ENCODE assay signal across 11 cellular contexts in the genomic region with DNA sequence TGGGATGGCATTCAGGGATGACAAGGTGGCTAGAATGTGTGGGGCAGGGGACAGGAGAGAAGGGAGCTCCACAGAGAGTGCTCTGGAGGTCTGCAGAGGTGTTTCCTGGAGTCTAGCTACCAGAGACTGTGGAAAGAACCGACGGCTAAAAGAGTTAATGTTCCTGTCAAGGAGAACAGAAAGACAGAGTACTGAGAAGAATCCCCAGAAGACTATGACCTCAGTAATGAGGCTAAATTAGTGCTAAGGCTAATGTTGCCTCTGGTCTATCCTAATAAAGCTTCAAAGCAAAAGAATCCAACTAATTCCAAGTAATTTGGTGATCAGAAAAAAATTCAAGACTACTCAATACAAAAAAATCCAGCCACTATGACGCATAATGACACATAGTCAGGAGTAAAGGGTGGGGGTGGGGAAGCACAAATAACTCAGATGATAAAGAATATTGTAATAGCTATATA. TPM values are rescaled to one million over a fixed set of nuclear protein-coding genes. Genes with fewer than 3 reads are reported as not detected.
DNase-seq lines count a peak whose midpoint lies in the region; ATAC-seq and TF ChIP-seq lines count a peak whose summit lies in the region.
"Had no signal": no experiment of that assay in that cellular context is flagged by ENCODE, and none has a peak within 500 bp of the region (broad histone marks: within the 10 kb centered on the region; RNA-seq: fewer than 3 reads in every experiment).

No MANE protein-coding gene starts in this region.

- ATAC-seq in Right ventricle myocardium inferior (peak; percentile 26), lung (ENCODE audit: insufficient read depth, low FRiP score) (no peak), aorta (ENCODE audit: low FRiP score) (no peak), HG03565 (IDR thresholded peaks at IDR 0.05; ENCODE audit: unreplicated experiment) (no peak)

- TF ChIP-seq CTCF in choroid plexus epithelial cell (conservative IDR thresholded peaks at IDR 0.05; ENCODE audit: low read depth, low read length) (no peak), lung (IDR thresholded peaks at IDR 0.05; ENCODE audit: control extremely low read depth, extremely low read depth) (no peak)

- no peak overlapping the region for H3K4me3 ChIP-seq in choroid plexus epithelial cell (ENCODE audit: low read depth, low read length)
- no peak overlapping the region for H3K4me3 ChIP-seq in lung
- H3K4me3 ChIP-seq in aorta (ENCODE audit: low read length in 2 of 2): no peak overlapping the region

- WGBS in lung, 2 donors: 81 to 87% methylated on average over 3 of the region's 3 CpGs
- 18 to 19% methylated on average over 3 of the region's 3 CpGs for WGBS in aorta, 2 donors

- H3K9me3 ChIP-seq in lung (ENCODE audit: control insufficient read depth in 2 of 2, insufficient read depth in 1 of 2, low read length in 1 of 2) (no peaks in the 10 kb centered on the region), aorta (ENCODE audit: control insufficient read depth, low read length) (no peaks in the 10 kb centered on the region)

- intact Hi-C loops in Right ventricle myocardium inferior (cut with DNase I): no loop called here
- intact Hi-C loops in cardiac septum (cut with DNase I): no loop called here
- intact Hi-C loops in aorta (cut with DNase I): loop anchor here in 1 of 2 donors (5.0 kb wide), 1 partner anchor 41 kb away; no protein-coding TSS in a partner anchor

- peaks cover 5 to 9% of the 10 kb centered on the region in 2 donors for H3K36me3 ChIP-seq in lung (ENCODE audit: control insufficient read depth in 2 of 2, insufficient read depth in 2 of 2, low read length in 2 of 2)
- peaks cover 0 to 3% of the 10 kb centered on the region in 2 donors for H3K36me3 ChIP-seq in aorta (ENCODE audit: control insufficient read depth in 1 of 2, insufficient read depth in 2 of 2, low read length in 1 of 2)

- DNase-seq in Right ventricle myocardium inferior (ENCODE audit: missing footprints) (no peak), cardiac septum (ENCODE audit: low spot score) (no peak), choroid plexus epithelial cell (ENCODE audit: low read depth) (peak; percentile 86), lung (ENCODE audit: low spot score) (no peak), aorta (no peak), OCI-M2 (lab: John Stamatoyannopoulos, UW; ENCODE audit: unreplicated experiment) (no peak)
- DNase-seq in activated CD4-positive, alpha-beta T cell treated with anti-CD3 and anti-CD28 coated beads, Interleukin-2, amount 10 ng/mL, durations not matched to agents 7 days and 5 days: no peak
- DNase-seq: NCI-H2171 treated with DMSO at 0.1 percent for 48 hours had no signal

- no peaks in the 10 kb centered on the region for H3K9me3 Mint-ChIP-seq in activated CD4-positive, alpha-beta T cell treated with anti-CD3 and anti-CD28 coated beads, Interleukin-2, amount 10 ng/mL, durations not matched to agents 7 days and 5 days
- H3K9me3 Mint-ChIP-seq: T-helper 1 cell treated with Interleukin-12 subunit alpha and Interleukin-12 subunit beta and Interleukin-4 antibody, amounts not matched to agents 30 μg/mL and 1 μg/mL, for 36 hours had no signal

- H3K27me3 Mint-ChIP-seq in activated CD4-positive, alpha-beta T cell treated with anti-CD3 and anti-CD28 coated beads, Interleukin-2, amount 10 ng/mL, durations not matched to agents 7 days and 5 days: peaks cover 16% of the 10 kb centered on the region

- no peak overlapping the region for H3K27ac Mint-ChIP-seq in activated CD4-positive, alpha-beta T cell treated with anti-CD3 and anti-CD28 coated beads, Interleukin-2, amount 10 ng/mL, durations not matched to agents 7 days and 5 days
- H3K27ac Mint-ChIP-seq: T-helper 1 cell treated with Interleukin-12 subunit alpha and Interleukin-12 subunit beta and Interleukin-4 antibody, amounts not matched to agents 30 μg/mL and 1 μg/mL, for 36 hours had no signal

- CTCF ChIA-PET in activated CD4-positive, alpha-beta T cell treated with anti-CD3 and anti-CD28 coated beads, Interleukin-2, amount 10 ng/mL, durations not matched to agents 7 days and 5 days (lab: Charles Lee): interaction anchor here (0.7 kb wide), 1 partner anchor 1487 kb away, joined by 3 read pairs; no protein-coding TSS in a partner anchor

- POLR2A ChIA-PET in activated CD4-positive, alpha-beta T cell treated with anti-CD3 and anti-CD28 coated beads, Interleukin-2, amount 10 ng/mL, durations not matched to agents 7 days and 5 days (lab: Charles Lee): no interaction called here

- H3K4me1 Mint-ChIP-seq in activated CD4-positive, alpha-beta T cell treated with anti-CD3 and anti-CD28 coated beads, Interleukin-2, amount 10 ng/mL, durations not matched to agents 7 days and 5 days: no peaks in the 10 kb centered on the region

- H3K4me1 ChIP-seq in lung (ENCODE audit: control insufficient read depth in 2 of 2, insufficient read depth in 2 of 2, low read length in 2 of 2): peaks cover 7 to 30% of the 10 kb centered on the region in 2 donors
- H3K4me1 ChIP-seq in aorta (ENCODE audit: control insufficient read depth in 1 of 2, insufficient read depth in 2 of 2, low read length in 2 of 2): peaks cover 5 to 18% of the 10 kb centered on the region in 2 donors

- H3K4me3 Mint-ChIP-seq in activated CD4-positive, alpha-beta T cell treated with anti-CD3 and anti-CD28 coated beads, Interleukin-2, amount 10 ng/mL, durations not matched to agents 7 days and 5 days: no peak overlapping the region
- H3K4me3 Mint-ChIP-seq: T-helper 1 cell treated with Interleukin-12 subunit alpha and Interleukin-12 subunit beta and Interleukin-4 antibody, amounts not matched to agents 30 μg/mL and 1 μg/mL, for 36 hours had no signal

- peak overlapping the region; percentile 17 to 24 for H3K27ac ChIP-seq in lung (ENCODE audit: low read depth in 1 of 2, low read length in 1 of 2)
- peak overlapping the region; percentile 82 to 97 for H3K27ac ChIP-seq in aorta (ENCODE audit: low read depth in 1 of 2, low read length in 2 of 2)
- H3K27ac ChIP-seq: 22Rv1 had no signal

- no peaks in the 10 kb centered on the region for H3K36me3 Mint-ChIP-seq in activated CD4-positive, alpha-beta T cell treated with anti-CD3 and anti-CD28 coated beads, Interleukin-2, amount 10 ng/mL, durations not matched to agents 7 days and 5 days (ENCODE audit: low read depth)

- H3K27me3 ChIP-seq in lung (ENCODE audit: control insufficient read depth, insufficient read depth): no peaks in the 10 kb centered on the region
- H3K27me3 ChIP-seq in aorta (ENCODE audit: control insufficient read depth in 1 of 2, insufficient read depth in 2 of 2, low read length in 1 of 2): no peaks in the 10 kb centered on the region

RNA-seq across cellular contexts. Expression of gene FERMT2, which starts 44.7 kb away (rescaled TPM):
- total RNA-seq in Right ventricle myocardium inferior (127 TPM), cardiac septum (156 TPM), lung (100 to 1,000 TPM in 1 of 2 donors, 10 to 100 TPM in 1; 88.5 to 170 TPM), aorta (100 to 1,000 TPM; 205 to 310 TPM)
- polyA plus RNA-seq in lung (10 to 100 TPM; 33.2 to 44.8 TPM), aorta (100 to 1,000 TPM in 1 of 2 donors, 10 to 100 TPM in 1; 63.0 to 120 TPM)
- total RNA-seq in activated CD4-positive, alpha-beta T cell treated with anti-CD3 and anti-CD28 coated beads, Interleukin-2, amount 10 ng/mL, durations not matched to agents 7 days and 5 days: under 1 TPM; 0.25 to 0.40 TPM

Comparison
In these comparisons a context has a peak if more than half of its experiments do, and no peak if none do; other contexts are left out.
1. RNA of gene FERMT2, which starts 44.7 kb away (total RNA-seq): 205 to 310 TPM in aorta, 88.5 to 170 TPM in lung, 156 TPM in cardiac septum (single experiment) and 127 TPM in Right ventricle myocardium inferior (single experiment); 0.25 to 0.40 TPM in activated CD4-positive, alpha-beta T cell treated with anti-CD3 and anti-CD28 coated beads, Interleukin-2, amount 10 ng/mL, durations not matched to agents 7 days and 5 days; every median in the first group is over 10 times any median in the second.